8 cellular contexts compared by ENCODE assay signal in the genomic region with DNA sequence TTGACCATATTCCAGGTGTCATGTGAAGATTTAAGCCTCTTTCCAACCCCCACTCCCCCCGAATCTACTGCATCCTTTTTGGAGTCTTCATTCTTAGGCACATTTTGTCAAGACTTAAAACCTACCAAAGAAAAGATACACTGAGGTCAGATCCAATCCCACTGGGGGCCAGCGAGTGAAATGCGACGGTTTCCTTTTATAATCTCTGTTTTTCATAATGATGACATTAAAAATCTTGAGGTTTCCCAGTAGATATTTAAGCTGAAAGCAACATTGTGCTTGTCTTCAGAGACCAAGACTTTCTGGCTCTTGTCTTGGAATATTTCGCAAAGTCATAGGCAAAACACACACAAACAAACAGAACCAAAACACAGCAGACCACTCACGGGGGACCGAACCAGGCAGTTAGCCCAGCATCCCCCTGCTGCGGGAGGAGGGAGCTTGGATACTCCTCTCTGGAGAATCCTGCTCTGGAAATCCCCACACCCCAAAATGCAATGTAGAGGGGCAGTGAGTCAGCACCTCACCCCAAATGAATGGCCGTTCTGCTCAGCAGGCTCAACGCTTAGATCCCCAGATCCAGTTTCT. TPM values are rescaled to one million over a fixed set of nuclear protein-coding genes. Genes with fewer than 3 reads are reported as not detected.
A peak's percentile ranks its signal among the peaks of the same experiment; 100 is the strongest.
DNase-seq lines count a peak whose midpoint lies in the region; ATAC-seq, FAIRE-seq and TF ChIP-seq lines count a peak whose summit lies in the region.

No MANE protein-coding gene starts in this region.

- no peak overlapping the region for H3K27ac ChIP-seq in CD4-positive, CD25-positive, alpha-beta regulatory T cell (ENCODE audit: insufficient read depth, low read length, poor library complexity, severe bottlenecking)
- no peak overlapping the region for H3K27ac ChIP-seq in endothelial cell of umbilical vein (ENCODE audit: insufficient read depth, low read depth, low read length)

- intact Hi-C loops in endothelial cell of umbilical vein (cut with micrococcal nuclease), result loop anchor here (5.0 kb wide), 1 partner anchor 73 kb away; no protein-coding TSS in a partner anchor

- no peak overlapping the region for H3K27ac Mint-ChIP-seq in CD4-positive, CD25-positive, alpha-beta regulatory T cell
- H3K27ac Mint-ChIP-seq in neural crest cell (ENCODE audit: unreplicated experiment), result no peak overlapping the region

- no peaks in the 10 kb centered on the region for H3K36me3 ChIP-seq in CD4-positive, CD25-positive, alpha-beta regulatory T cell (ENCODE audit: control insufficient read depth, insufficient read depth, low read length)
- no peaks in the 10 kb centered on the region for H3K36me3 ChIP-seq in endothelial cell of umbilical vein (ENCODE audit: control insufficient read depth in 2 of 2, extremely low read depth in 1 of 2, insufficient read depth in 2 of 2, low read length in 2 of 2)

- H3K9me1 ChIP-seq in endothelial cell of umbilical vein (replicated peaks; ENCODE audit: control insufficient read depth, extremely low read depth, insufficient read depth, low read length), result no peaks in the 10 kb centered on the region

- H2AFZ ChIP-seq in endothelial cell of umbilical vein (ENCODE audit: low read depth, low read length), result peak overlapping the region; percentile 55

- TF ChIP-seq CTCF in endothelial cell of umbilical vein (IDR thresholded peaks at IDR 0.05; ENCODE audit: extremely low read depth in 1 of 2, insufficient read depth in 1 of 2, low read depth in 1 of 2, low read length in 2 of 2) (no peak), neural crest cell (conservative IDR thresholded peaks at IDR 0.05) (no peak), GM10266 (IDR thresholded peaks at IDR 0.05; ENCODE audit: control insufficient read depth, insufficient read depth, low read depth, missing control alignments) (no peak)

- H3K9ac ChIP-seq in endothelial cell of umbilical vein (replicated peaks; ENCODE audit: extremely low read depth, insufficient read depth, low read length), result peak overlapping the region; percentile 19

- H3K4me1 Mint-ChIP-seq in CD4-positive, CD25-positive, alpha-beta regulatory T cell, result peaks cover 0 to 20% (median 7%) of the 10 kb centered on the region in 4 donors
- peaks cover 42% of the 10 kb centered on the region for H3K4me1 Mint-ChIP-seq in neural crest cell

- no peak for DNase-seq in CD4-positive, CD25-positive, alpha-beta regulatory T cell
- DNase-seq in NCI-H226, result peak; percentile 60
- peak; percentile 20 for DNase-seq in endothelial cell of umbilical vein (ENCODE audit: low read depth, low spot score)
- DNase-seq in neural crest cell (ENCODE audit: low read depth, low spot score), result no peak
- DNase-seq in GM10266 (ENCODE audit: extremely low spot score), result no peak
- DNase-seq in frontal cortex (ENCODE audit: low spot score in 2 of 2), result no peak
- no peak for DNase-seq in activated CD4-positive, alpha-beta T cell treated with anti-CD3 and anti-CD28 coated beads for 48 hours

- H3K4me2 ChIP-seq in endothelial cell of umbilical vein (ENCODE audit: insufficient read depth, low read length), result peak overlapping the region; percentile 94

- no peak overlapping the region for H3K4me3 ChIP-seq in CD4-positive, CD25-positive, alpha-beta regulatory T cell (ENCODE audit: low read depth, low read length)
- H3K4me3 ChIP-seq in endothelial cell of umbilical vein (replicated peaks in 1 of 3; ENCODE audit: insufficient read depth in 1 of 3, low read depth in 1 of 3, low read length in 3 of 3), result peak overlapping the region; percentile 52 to 65 (median 56)

- H3K27me3 ChIP-seq in CD4-positive, CD25-positive, alpha-beta regulatory T cell (ENCODE audit: control insufficient read depth, insufficient read depth, low read length), result peaks cover 30% of the 10 kb centered on the region
- peaks cover 19 to 29% of the 10 kb centered on the region in 2 experiments for H3K27me3 ChIP-seq in endothelial cell of umbilical vein (ENCODE audit: control insufficient read depth in 2 of 2, insufficient read depth in 2 of 2, low read length in 2 of 2)

- H4K20me1 ChIP-seq in endothelial cell of umbilical vein (replicated peaks; ENCODE audit: control insufficient read depth, extremely low read depth, insufficient read depth, low read length), result no peaks in the 10 kb centered on the region

- no TSS peak for BruUV-seq in endothelial cell of umbilical vein (replicated peaks; lab: Mats Ljungman, UMichigan)

- dilution Hi-C loops in endothelial cell of umbilical vein (cut with MboI; ENCODE audit: extremely low pct_ligation_motif_present, low sequenced_read_pairs), result no loop called here

- H3K79me2 ChIP-seq in endothelial cell of umbilical vein (ENCODE audit: control insufficient read depth, insufficient read depth, low read length), result no peaks in the 10 kb centered on the region

- peak; percentile 4 for FAIRE-seq in endothelial cell of umbilical vein (lab: Jason Lieb, UNC)
- FAIRE-seq in frontal cortex (lab: Jason Lieb, UNC), result no peak

- peaks cover 0 to 4% (median 2%) of the 10 kb centered on the region in 7 donors for H3K9me3 Mint-ChIP-seq in CD4-positive, CD25-positive, alpha-beta regulatory T cell
- peaks cover 1% of the 10 kb centered on the region for H3K9me3 Mint-ChIP-seq in neural crest cell

- H3K9me3 ChIP-seq in CD4-positive, CD25-positive, alpha-beta regulatory T cell (ENCODE audit: control insufficient read depth in 2 of 2, low read length in 2 of 2), result peaks cover 0 to 2% of the 10 kb centered on the region in 2 experiments
- no peaks in the 10 kb centered on the region for H3K9me3 ChIP-seq in endothelial cell of umbilical vein (replicated peaks; ENCODE audit: control insufficient read depth, insufficient read depth, low read length)

- H3K4me1 ChIP-seq in CD4-positive, CD25-positive, alpha-beta regulatory T cell (ENCODE audit: control insufficient read depth, insufficient read depth, low read length, poor library complexity, severe bottlenecking), result peaks cover 12% of the 10 kb centered on the region
- H3K4me1 ChIP-seq in endothelial cell of umbilical vein (ENCODE audit: control insufficient read depth, extremely low read depth, insufficient read depth, low read length), result peaks cover 11% of the 10 kb centered on the region

- POLR2A ChIA-PET in endothelial cell of umbilical vein (lab: Charles Lee), result no interaction called here

- ATAC-seq in CD4-positive, CD25-positive, alpha-beta regulatory T cell (ENCODE audit: low read depth in 2 of 2), result no peak
- ATAC-seq in HG03439 (IDR thresholded peaks at IDR 0.05; ENCODE audit: unreplicated experiment), result no peak

- H3K36me3 Mint-ChIP-seq in CD4-positive, CD25-positive, alpha-beta regulatory T cell, result no peaks in the 10 kb centered on the region
- H3K36me3 Mint-ChIP-seq in neural crest cell (ENCODE audit: low read depth), result peaks cover 2% of the 10 kb centered on the region

- peaks cover 50% of the 10 kb centered on the region for H3K27me3 Mint-ChIP-seq in CD4-positive, CD25-positive, alpha-beta regulatory T cell
- H3K27me3 Mint-ChIP-seq in neural crest cell (ENCODE audit: low read depth), result peaks cover 58% of the 10 kb centered on the region

- H3K4me3 Mint-ChIP-seq in CD4-positive, CD25-positive, alpha-beta regulatory T cell, result peak overlapping the region; percentile 37 to 86 (median 74)
- H3K4me3 Mint-ChIP-seq in neural crest cell, result peak overlapping the region; percentile 78

- CTCF ChIA-PET in endothelial cell of umbilical vein (lab: Charles Lee), result interaction anchor here (0.9 to 1.2 kb wide), 2 partner anchors 37 to 39 kb away, joined by 3 read pairs; no protein-coding TSS in a partner anchor

- no peak for TF ChIP-seq POLR2A in endothelial cell of umbilical vein (IDR thresholded peaks at IDR 0.05; ENCODE audit: low read depth, low read length)

TF ChIP-seq in endothelial cell of umbilical vein, 7 proteins besides CTCF, POLR2A, EP300 and RAD21:
- TF ChIP-seq, protein P1, sequence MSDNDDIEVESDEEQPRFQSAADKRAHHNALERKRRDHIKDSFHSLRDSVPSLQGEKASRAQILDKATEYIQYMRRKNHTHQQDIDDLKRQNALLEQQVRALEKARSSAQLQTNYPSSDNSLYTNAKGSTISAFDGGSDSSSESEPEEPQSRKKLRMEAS (IDR thresholded peaks at IDR 0.05; ENCODE audit: insufficient read depth, insufficient read length), result no peak
- no peak for TF ChIP-seq FOS (IDR thresholded peaks at IDR 0.05; ENCODE audit: borderline replicate concordance, insufficient read depth, low read length)

RNA-seq across cellular contexts. Expression of gene GAS6, which starts 0.5 kb away (rescaled TPM):
- total RNA-seq in CD4-positive, CD25-positive, alpha-beta regulatory T cell, result 2.8 TPM
- under 1 TPM in 2 of 4 donors, not detected in 2; 0.29 to 0.34 TPM for polyA plus RNA-seq in CD4-positive, CD25-positive, alpha-beta regulatory T cell
- total RNA-seq in endothelial cell of umbilical vein (69.2 and 84.4 TPM in 2 replicates), neural crest cell (7.7 and 9.0 TPM in 2 replicates), frontal cortex (20.4 TPM)
- 109 and 123 TPM in 2 replicates for polyA plus RNA-seq in endothelial cell of umbilical vein
- polyA plus RNA-seq in endothelial cell of umbilical vein (2011; cell fraction: cytosol; rRNA removed), result 80.9 and 110 TPM in 2 replicates
- 93.9 and 109 TPM in 2 replicates for polyA plus RNA-seq in endothelial cell of umbilical vein (2011; cell fraction: nucleus; rRNA removed)
- 47.4 and 98.2 TPM in 2 replicates for polyA plus RNA-seq in endothelial cell of umbilical vein (2012)
- 32.6 and 35.2 TPM in 2 replicates for polyA minus RNA-seq in endothelial cell of umbilical vein
- 5.8 TPM for polyA minus RNA-seq in endothelial cell of umbilical vein (2011; cell fraction: cytosol; rRNA and poly(A)+ RNA removed)
- 13.6 and 24.8 TPM in 2 replicates for polyA minus RNA-seq in endothelial cell of umbilical vein (2011; cell fraction: nucleus; rRNA and poly(A)+ RNA removed)

Comparison
In these comparisons a context has a peak if more than half of its experiments do, and no peak if none do; other contexts are left out.
1. DNase-seq: peak in NCI-H226 (single experiment) and endothelial cell of umbilical vein (single experiment); none in CD4-positive, CD25-positive, alpha-beta regulatory T cell (0 of 3), neural crest cell (single experiment), GM10266 (single experiment), frontal cortex (0 of 2) and activated CD4-positive, alpha-beta T cell treated with anti-CD3 and anti-CD28 coated beads for 48 hours (single experiment).